8 cellular contexts compared by ENCODE assay signal in genomic region chr1:120196863-120197775, GRCh38. TPM values are rescaled to one million over a fixed set of nuclear protein-coding genes. Genes with fewer than 3 reads are reported as not detected.
DNase-seq lines count a peak whose midpoint lies in the region; ATAC-seq and TF ChIP-seq lines count a peak whose summit lies in the region.
"Not testable (repeated sequence)": the region's sequence is repeated elsewhere in the genome, so short reads cannot be mapped to it uniquely, and the experiment has no call there.

No MANE protein-coding gene starts in this region.

- not testable (repeated sequence) for H2AK9ac ChIP-seq in IMR-90 (replicated peaks; ENCODE audit: low read depth, low read length, poor library complexity)

- not testable (repeated sequence) for H4K91ac ChIP-seq in IMR-90 (ENCODE audit: insufficient read depth, low read depth, low read length)

- in situ Hi-C loops in IMR-90 (cut with MboI; ENCODE audit: low sequenced_read_pairs): not testable (repeated sequence)

- H3K56ac ChIP-seq in IMR-90 (ENCODE audit: extremely low read depth, insufficient read depth, low read length): not testable (repeated sequence)

- H3K27ac Mint-ChIP-seq in neural progenitor cell; stimulated activated memory B cell treated with anti-CD40 and anti-IgM and Interleukin-4, amounts not matched to agents 10 μg/mL and 1 μg/mL and 100 μg/mL, for 72 hours: not testable (repeated sequence)

- H3K9ac ChIP-seq in IMR-90 (ENCODE audit: low read depth, low read length); iPS-20b (ENCODE audit: low read depth, low read length); neural progenitor cell: not testable (repeated sequence)
- H3K9ac ChIP-seq in adipocyte (ENCODE audit: low read length): peak overlapping the region; percentile 78

- H3K9me3 Mint-ChIP-seq in neural progenitor cell; stimulated activated memory B cell treated with anti-CD40 and anti-IgM and Interleukin-4, amounts not matched to agents 10 μg/mL and 1 μg/mL and 100 μg/mL, for 72 hours: not testable (repeated sequence)

- not testable (repeated sequence) for H3K4ac ChIP-seq in IMR-90 (ENCODE audit: low read depth, low read length)

- peak overlapping the region; percentile 66 for H3K4me2 ChIP-seq in IMR-90 (ENCODE audit: low read depth, low read length)
- peak overlapping the region; percentile 80 for H3K4me2 ChIP-seq in neural progenitor cell

- H3K4me1 Mint-ChIP-seq in neural progenitor cell; stimulated activated memory B cell treated with anti-CD40 and anti-IgM and Interleukin-4, amounts not matched to agents 10 μg/mL and 1 μg/mL and 100 μg/mL, for 72 hours: not testable (repeated sequence)

- H3K9me1 ChIP-seq in IMR-90 (ENCODE audit: insufficient read depth, low read length): not testable (repeated sequence)

- peak; percentile 83 for ATAC-seq in IMR-90 (ENCODE audit: low read depth)
- ATAC-seq in activated CD4-positive, CD25-positive, alpha-beta regulatory T cell treated with anti-CD3 and anti-CD28 coated beads, Interleukin-2, amount 50 U/mL, for 24 hours: peak; percentile 17 to 24
- ATAC-seq in esophagus mucosa: peak; percentile 81
- peak; percentile 48 for ATAC-seq in stimulated activated memory B cell treated with anti-CD40 and anti-IgM and Interleukin-4, amounts not matched to agents 10 μg/mL and 1 μg/mL and 100 μg/mL, for 72 hours

- not testable (repeated sequence) for H3K23ac ChIP-seq in IMR-90 (ENCODE audit: low read depth, low read length)

- H3K79me2 ChIP-seq in neural progenitor cell (ENCODE audit: low read depth): not testable (repeated sequence)

- H3K79me1 ChIP-seq in IMR-90 (ENCODE audit: low read depth in 1 of 2, low read length in 2 of 2): not testable (repeated sequence)

- POLR2A ChIA-PET in IMR-90 (lab: Charles Lee; ENCODE audit: unreplicated experiment): not testable (repeated sequence)

- H3K27me3 Mint-ChIP-seq in neural progenitor cell (ENCODE audit: insufficient read depth, low read depth); stimulated activated memory B cell treated with anti-CD40 and anti-IgM and Interleukin-4, amounts not matched to agents 10 μg/mL and 1 μg/mL and 100 μg/mL, for 72 hours: not testable (repeated sequence)

- not testable (repeated sequence) for H3K36me3 ChIP-seq in BE2C; IMR-90 (ENCODE audit: control insufficient read depth, insufficient read depth, low read length); adipocyte (ENCODE audit: control insufficient read depth, insufficient read depth, low read length, severe bottlenecking); iPS-20b (ENCODE audit: insufficient read depth, low read depth, low read length); neural progenitor cell

- 0 out of 4 replicates have a peak overlapping the region, but pooled peaks have one; percentile 25 to 50 for H4K8ac ChIP-seq in IMR-90 (ENCODE audit: low read depth in 2 of 2, low read length in 2 of 2)

- H2BK120ac ChIP-seq in IMR-90 (ENCODE audit: low read depth, low read length): not testable (repeated sequence)

- intact Hi-C loops in IMR-90 (cut with micrococcal nuclease): not testable (repeated sequence)

- DNase-seq in BE2C: peak; percentile 39
- DNase-seq in IMR-90: not testable (repeated sequence)
- DNase-seq in adipocyte (ENCODE audit: low read depth): peak; percentile 0
- peak; percentile 38 for DNase-seq in neural progenitor cell (ENCODE audit: low spot score)

- not testable (repeated sequence) for H3K27ac ChIP-seq in IMR-90 (ENCODE audit: insufficient read depth, low read length); iPS-20b (ENCODE audit: low read length); neural progenitor cell

- TF ChIP-seq RAD21 in IMR-90 (IDR thresholded peaks at IDR 0.05; ENCODE audit: low read length): not testable (repeated sequence)

- not testable (repeated sequence) for H2BK20ac ChIP-seq in IMR-90 (ENCODE audit: low read depth, low read length)

- H2AK5ac ChIP-seq in IMR-90 (ENCODE audit: low read depth, low read length): not testable (repeated sequence)

- TF ChIP-seq POLR2A in IMR-90 (IDR thresholded peaks at IDR 0.05; ENCODE audit: low read depth, low read length): not testable (repeated sequence)

- not testable (repeated sequence) for H2BK15ac ChIP-seq in IMR-90 (ENCODE audit: low read depth, low read length)

- BruUV-seq in IMR-90 (replicated peaks; lab: Mats Ljungman, UMichigan): not testable (repeated sequence)

- not testable (repeated sequence) for H2BK5ac ChIP-seq in IMR-90 (ENCODE audit: low read depth, low read length, poor library complexity, severe bottlenecking)

- peak overlapping the region; percentile 81 for H3K4me3 Mint-ChIP-seq in neural progenitor cell
- H3K4me3 Mint-ChIP-seq in stimulated activated memory B cell treated with anti-CD40 and anti-IgM and Interleukin-4, amounts not matched to agents 10 μg/mL and 1 μg/mL and 100 μg/mL, for 72 hours: peak overlapping the region; percentile 11

- TF ChIP-seq CTCF in BE2C (IDR thresholded peaks at IDR 0.05; ENCODE audit: low read depth, low read length); IMR-90 (conservative IDR thresholded peaks at IDR 0.05; ENCODE audit: low read depth, low read length); neural progenitor cell (IDR thresholded peaks at IDR 0.05): not testable (repeated sequence)

- not testable (repeated sequence) for H3K14ac ChIP-seq in IMR-90 (replicated peaks; ENCODE audit: low read depth, low read length)

- H3K4me3 ChIP-seq in BE2C (ENCODE audit: low read depth, low read length): peak overlapping the region; percentile 58
- peak overlapping the region; percentile 33 for H3K4me3 ChIP-seq in IMR-90 (ENCODE audit: insufficient read depth, low read depth, low read length)
- peak overlapping the region; percentile 75 for H3K4me3 ChIP-seq in adipocyte (ENCODE audit: low read length)
- peak overlapping the region; percentile 54; the same call in 1 of the 2 replicates for H3K4me3 ChIP-seq in iPS-20b (ENCODE audit: low read length)
- peak overlapping the region; percentile 44 for H3K4me3 ChIP-seq in neural progenitor cell

- whole genome bisulfite sequencing in IMR-90 (ENCODE audit: extremely low coverage in 2 of 2, insufficient read length in 1 of 2), 2 experiments: 8% methylated on average over 5 of the region's 55 CpGs; no CpG with 5 or more reads in 1 of the 2 experiments

- not testable (repeated sequence) for H4K5ac ChIP-seq in IMR-90 (ENCODE audit: low read depth, low read length)

- not testable (repeated sequence) for H3K27me3 ChIP-seq in BE2C; IMR-90 (ENCODE audit: control insufficient read depth, insufficient read depth, low read length); adipocyte (replicated peaks; ENCODE audit: control insufficient read depth, insufficient read depth, low read length)
- H3K27me3 ChIP-seq in iPS-20b (ENCODE audit: insufficient read depth, low read length) (peaks cover 23% of the 10 kb centered on the region), neural progenitor cell (peaks cover 23% of the 10 kb centered on the region)

- CTCF ChIA-PET in IMR-90 (lab: Yijun Ruan, JAX): not testable (repeated sequence)

- H4K20me1 ChIP-seq in IMR-90 (ENCODE audit: insufficient read depth, low read length); neural progenitor cell (ENCODE audit: low read depth): not testable (repeated sequence)

- H3K4me1 ChIP-seq in BE2C; IMR-90 (ENCODE audit: control insufficient read depth, insufficient read depth, low read length); adipocyte (ENCODE audit: control insufficient read depth, insufficient read depth, low read length); iPS-20b (ENCODE audit: insufficient read depth, low read length); neural progenitor cell: not testable (repeated sequence)

- H3F3A ChIP-seq in neural progenitor cell (ENCODE audit: low read depth): not testable (repeated sequence)

- dilution Hi-C loops in IMR-90 (cut with HindIII; ENCODE audit: low sequenced_read_pairs, unreplicated experiment): not testable (repeated sequence)

- H3K9me3 ChIP-seq in BE2C; IMR-90 (ENCODE audit: control insufficient read depth, insufficient read depth, low read length); adipocyte (ENCODE audit: control insufficient read depth, low read length); iPS-20b (ENCODE audit: insufficient read depth, low read depth, low read length); neural progenitor cell (ENCODE audit: low read depth): not testable (repeated sequence)

- H2AFZ ChIP-seq in IMR-90 (replicated peaks; ENCODE audit: low read length, poor library complexity): not testable (repeated sequence)
- H2AFZ ChIP-seq in neural progenitor cell (replicated peaks): peak overlapping the region; percentile 60

- not testable (repeated sequence) for H3K18ac ChIP-seq in IMR-90 (ENCODE audit: low read depth, low read length)

- not testable (repeated sequence) for H3K36me3 Mint-ChIP-seq in neural progenitor cell; stimulated activated memory B cell treated with anti-CD40 and anti-IgM and Interleukin-4, amounts not matched to agents 10 μg/mL and 1 μg/mL and 100 μg/mL, for 72 hours

RNA-seq across cellular contexts. Expression of gene SEC22B, which starts 20.8 kb away (rescaled TPM):
- 22.2 TPM for polyA plus RNA-seq in BE2C (2012; ENCODE audit: insufficient read depth, insufficient read length, low read depth)
- total RNA-seq in IMR-90 (2012; rRNA removed) (57.4 and 78.9 TPM in 2 replicates), esophagus mucosa (8.9 TPM), neural progenitor cell (ENCODE audit: low replicate concordance) (19.0 and 23.6 TPM in 2 replicates)
- polyA plus RNA-seq in IMR-90 (2012; rRNA removed): 26.7 and 35.9 TPM in 2 replicates
- 9.3 and 10.0 TPM in 2 replicates for polyA plus RNA-seq in IMR-90 (2012; cell fraction: cytosol; rRNA removed)
- polyA plus RNA-seq in IMR-90 (2012; cell fraction: nucleus; rRNA removed; ENCODE audit: low replicate concordance): 10.0 and 60.5 TPM in 2 replicates

Comparison
In these comparisons a context has a peak if more than half of its experiments do, and no peak if none do; other contexts are left out.
1. ATAC-seq: peak in every context shown above with its lines; median percentile 83 in IMR-90; 81 in esophagus mucosa; 48 in stimulated activated memory B cell treated with anti-CD40 and anti-IgM and Interleukin-4, amounts not matched to agents 10 μg/mL and 1 μg/mL and 100 μg/mL, for 72 hours; 20 in activated CD4-positive, CD25-positive, alpha-beta regulatory T cell treated with anti-CD3 and anti-CD28 coated beads, Interleukin-2, amount 50 U/mL, for 24 hours.